In genomic region chr5:97553829-97554452, GRCh38 we compare ENCODE assay signal across 17 cellular contexts.
"Had no signal": no experiment of that assay in that cellular context is flagged by ENCODE, and none has a peak within 500 bp of the region (broad histone marks: within the 10 kb centered on the region; RNA-seq: fewer than 3 reads in every experiment).

No MANE protein-coding gene starts in this region.

- H3K9me3 ChIP-seq: left lung, pancreas, sigmoid colon, thoracic aorta had no signal

- H3K4me3 ChIP-seq: left lung, pancreas, sigmoid colon, thoracic aorta had no signal

- H3K36me3 Mint-ChIP-seq: activated naive CD4-positive, alpha-beta T cell treated with anti-CD3 and anti-CD28 coated beads, Interleukin-2, amount 50 U/mL, for 72 hours; naive thymus-derived CD8-positive, alpha-beta T cell had no signal

- ATAC-seq: activated CD8-positive, alpha-beta T cell treated with anti-CD3 and anti-CD28 coated beads, Interleukin-2, amount 10 ng/mL, durations not matched to agents 7 days and 5 days; activated naive CD4-positive, alpha-beta T cell treated with anti-CD3 and anti-CD28 coated beads, Interleukin-2, amount 50 U/mL, for 72 hours; left lung; naive thymus-derived CD8-positive, alpha-beta T cell; pancreas had no signal

- DNase-seq: activated B cell treated with CpG ODN at 0.5 μM for 24 hours; activated CD4-positive, alpha-beta T cell treated with anti-CD3 and anti-CD28 coated beads for 48 hours; activated CD8-positive, alpha-beta memory T cell treated with anti-CD3 and anti-CD28 coated beads, Interleukin-2, amount 50 U/mL, for 4 hours; activated CD8-positive, alpha-beta T cell treated with anti-CD3 and anti-CD28 coated beads, Interleukin-2, amount 10 ng/mL, durations not matched to agents 7 days and 5 days; activated gamma-delta T cell; activated T-cell treated with anti-CD3 and anti-CD28 coated beads, Interleukin-2, amount 50 U/mL, for 48 hours; effector CD8-positive, alpha-beta T cell; kidney; left lung; naive thymus-derived CD8-positive, alpha-beta T cell; pancreas; sigmoid colon; stimulated activated CD4-positive, alpha-beta T cell treated with anti-CD3 and anti-CD28 coated beads, Interleukin-1b, Interleukin-23, amount 100 ng/mL, for 48 hours had no signal

- H3K4me1 ChIP-seq: left lung, pancreas, sigmoid colon had no signal

- H3K27ac ChIP-seq: epithelial cell of prostate, left lung, pancreas, thoracic aorta had no signal

- H3K27ac Mint-ChIP-seq: activated B cell treated with CpG ODN at 0.5 μM for 24 hours; activated CD8-positive, alpha-beta T cell treated with anti-CD3 and anti-CD28 coated beads, Interleukin-2, amount 10 ng/mL, durations not matched to agents 7 days and 5 days; activated naive CD4-positive, alpha-beta T cell treated with anti-CD3 and anti-CD28 coated beads, Interleukin-2, amount 50 U/mL, for 72 hours; naive thymus-derived CD8-positive, alpha-beta T cell; T-helper 2 cell treated with Interferon-gamma antibody and Interleukin-4, amounts not matched to agents 5 μg/mL and 100 μg/mL, for 36 hours had no signal

- H3K36me3 ChIP-seq: left lung, pancreas, sigmoid colon, thoracic aorta had no signal

- H3K4me3 Mint-ChIP-seq: activated B cell treated with CpG ODN at 0.5 μM for 24 hours; activated CD8-positive, alpha-beta T cell treated with anti-CD3 and anti-CD28 coated beads, Interleukin-2, amount 10 ng/mL, durations not matched to agents 7 days and 5 days; naive thymus-derived CD8-positive, alpha-beta T cell; T-helper 2 cell treated with Interferon-gamma antibody and Interleukin-4, amounts not matched to agents 5 μg/mL and 100 μg/mL, for 36 hours had no signal

- FAIRE-seq: kidney, pancreas had no signal

- H3K4me1 Mint-ChIP-seq: activated B cell treated with CpG ODN at 0.5 μM for 24 hours had no signal

- H3K27me3 ChIP-seq: left lung, pancreas, sigmoid colon had no signal

- H3K27me3 Mint-ChIP-seq: activated B cell treated with CpG ODN at 0.5 μM for 24 hours had no signal

- H3K9me3 Mint-ChIP-seq: T-helper 2 cell treated with Interferon-gamma antibody and Interleukin-4, amounts not matched to agents 5 μg/mL and 100 μg/mL, for 36 hours had no signal
